In the genomic region with DNA sequence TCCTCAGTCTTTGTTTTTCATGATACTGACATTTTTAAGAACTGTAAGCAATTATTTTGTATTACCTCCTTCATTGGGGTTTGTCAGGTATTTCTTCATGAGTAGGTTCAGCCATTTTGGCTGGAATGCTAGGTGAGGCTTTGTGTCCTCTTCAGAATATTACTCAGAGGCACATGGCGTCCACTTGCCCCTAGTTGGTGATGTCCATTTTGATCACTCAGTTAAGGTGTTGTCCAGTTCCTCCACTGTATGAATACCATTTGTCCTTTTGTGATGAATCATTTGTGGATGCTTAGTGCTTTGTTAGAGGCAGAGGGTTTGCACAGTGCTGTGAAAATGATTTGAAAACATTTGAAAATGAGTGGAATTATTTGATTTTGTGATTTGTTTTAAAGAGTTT, we compare ENCODE assay signal across 32 cellular contexts. TPM values are rescaled to one million over a fixed set of nuclear protein-coding genes. Genes with fewer than 3 reads are reported as not detected.
"Had no signal": no experiment of that assay in that cellular context is flagged by ENCODE, and none has a peak within 500 bp of the region (broad histone marks: within the 10 kb centered on the region; RNA-seq: fewer than 3 reads in every experiment).

No MANE protein-coding gene starts in this region.

- H3K27ac ChIP-seq: coronary artery, esophagus squamous epithelium, heart right ventricle, parathyroid adenoma, right atrium auricular region, testis, tibial artery, upper lobe of left lung had no signal

- H3K36me3 ChIP-seq: esophagus squamous epithelium, heart right ventricle, right atrium auricular region, tibial artery, upper lobe of left lung had no signal

- H3K27me3 ChIP-seq: esophagus squamous epithelium, right atrium auricular region, testis, upper lobe of left lung had no signal

- H2AFZ ChIP-seq: parathyroid adenoma had no signal

- H3K4me1 ChIP-seq: testis had no signal

- H3K9ac ChIP-seq: parathyroid adenoma had no signal

- ATAC-seq: heart right ventricle; left lobe of liver; mucosa of descending colon; natural killer cell treated with Interleukin-12 subunit alpha and Interleukin-12 subunit beta and Interleukin-15 and Interleukin-18, amount 100 ng/mL, for 72 hours; sciatic nerve; stimulated activated memory B cell treated with anti-CD40 and anti-IgM and Interleukin-4, amounts not matched to agents 10 μg/mL and 1 μg/mL and 100 μg/mL, for 72 hours; stimulated activated naive CD8-positive, alpha-beta T cell treated with anti-CD3 and anti-CD28 coated beads, Interleukin-15, Interleukin-2, amounts not matched to agents 100 U/mL and 50 U/mL, for 24 hours had no signal

- H3K79me2 ChIP-seq: parathyroid adenoma had no signal

- H3K9me3 ChIP-seq: esophagus squamous epithelium, heart right ventricle, mucosa of descending colon, right atrium auricular region, testis, tibial artery, upper lobe of left lung had no signal

- H3K4me3 ChIP-seq: coronary artery, esophagus squamous epithelium, heart right ventricle, lung, mucosa of descending colon, right atrium auricular region, testis, tibial artery, upper lobe of left lung had no signal

- DNase-seq: dermis blood vessel endothelial cell; effector memory CD4-positive, alpha-beta T cell; erythroblast; esophagus squamous epithelium; foreskin melanocyte; glutamatergic neuron; heart right ventricle; hypothalamus; immature natural killer cell; mesenchymal stem cell; mucosa of descending colon; naive B cell; stimulated activated CD4-positive, alpha-beta T cell treated with anti-CD3 and anti-CD28 coated beads, Interleukin-2, amount 100 ng/mL, for 24 hours; stimulated activated CD4-positive, alpha-beta T cell treated with anti-CD3 and anti-CD28 coated beads, Interleukin-4, amount 100 ng/mL, for 4 hours; stimulated activated naive CD8-positive, alpha-beta T cell treated with anti-CD3 and anti-CD28 coated beads, Interleukin-15, Interleukin-2, amounts not matched to agents 100 U/mL and 50 U/mL, for 24 hours; substantia nigra; testis; tibial artery; upper lobe of left lung had no signal

RNA-seq across cellular contexts. Expression of a gene that starts 4.7 kb away (rescaled TPM):
- total RNA-seq: endothelial cell of umbilical vein, mesothelial cell of epicardium, neural crest cell, progenitor cell of endocrine pancreas, sciatic nerve, skeletal muscle tissue had no signal
- polyA plus RNA-seq: immature natural killer cell had no signal
